ENCODE assay signal across 21 cellular contexts in the genomic region with DNA sequence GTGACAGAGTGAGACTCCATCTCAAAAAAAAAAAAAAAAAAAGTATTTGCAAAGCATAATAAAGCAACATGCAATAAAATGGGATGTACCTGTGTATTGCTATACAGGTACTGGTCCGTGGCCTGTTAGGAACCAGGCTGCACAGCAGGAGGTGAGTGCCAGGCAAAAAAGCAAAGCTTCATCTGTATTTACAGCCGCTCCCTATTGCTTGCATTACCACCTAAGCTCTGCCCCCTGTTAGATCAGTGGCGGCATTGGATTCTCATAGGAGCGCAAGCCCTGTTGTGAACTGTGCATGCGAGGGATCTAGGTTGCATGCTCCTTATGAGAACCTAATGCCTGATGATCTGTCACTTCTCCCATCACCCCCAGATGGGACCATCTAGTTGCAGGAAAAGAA.
DNase-seq lines count a peak whose midpoint lies in the region; ATAC-seq and TF ChIP-seq lines count a peak whose summit lies in the region.
"Had no signal": no experiment of that assay in that cellular context is flagged by ENCODE, and none has a peak within 500 bp of the region (broad histone marks: within the 10 kb centered on the region; RNA-seq: fewer than 3 reads in every experiment).

No MANE protein-coding gene starts in this region.

- no peak for DNase-seq in CD4-positive, CD25-positive, alpha-beta regulatory T cell
- DNase-seq in effector memory CD8-positive, alpha-beta T cell = no peak
- no peak for DNase-seq in natural killer cell treated with Interleukin-12 subunit alpha and Interleukin-12 subunit beta and Interleukin-15 and Interleukin-18, amount 100 ng/mL, for 72 hours (ENCODE audit: low spot score)
- no peak for DNase-seq in inferior parietal cortex (ENCODE audit: extremely low spot score)
- DNase-seq: 8988T; ACHN; AML-193; BE2C; Calu3; CD4-positive, alpha-beta memory T cell; COR-L47; DMS53; DMS79 treated with DMSO at 0.1 percent for 48 hours; GM23248; H9 had no signal

- H3K27ac Mint-ChIP-seq in CD4-positive, CD25-positive, alpha-beta regulatory T cell = peak overlapping the region in 2 of 3 donors; percentile 78 to 82
- H3K27ac Mint-ChIP-seq in effector memory CD8-positive, alpha-beta T cell = peak overlapping the region; percentile 91 to 97
- H3K27ac Mint-ChIP-seq in natural killer cell treated with Interleukin-12 subunit alpha and Interleukin-12 subunit beta and Interleukin-15 and Interleukin-18, amount 100 ng/mL, for 72 hours = peak overlapping the region; percentile 58 to 77

- peaks cover 39 to 82% (median 63%) of the 10 kb centered on the region in 4 donors for H3K4me1 Mint-ChIP-seq in CD4-positive, CD25-positive, alpha-beta regulatory T cell
- H3K4me1 Mint-ChIP-seq in effector memory CD8-positive, alpha-beta T cell (ENCODE audit: low read depth in 2 of 2) = peaks cover 39 to 60% of the 10 kb centered on the region in 2 donors
- peaks cover 50 to 59% of the 10 kb centered on the region in 2 donors for H3K4me1 Mint-ChIP-seq in natural killer cell treated with Interleukin-12 subunit alpha and Interleukin-12 subunit beta and Interleukin-15 and Interleukin-18, amount 100 ng/mL, for 72 hours (ENCODE audit: low read depth in 2 of 2)
- H3K4me1 Mint-ChIP-seq: CD14-positive monocyte had no signal

- no peaks in the 10 kb centered on the region for H3K27me3 Mint-ChIP-seq in CD4-positive, CD25-positive, alpha-beta regulatory T cell
- no peaks in the 10 kb centered on the region for H3K27me3 Mint-ChIP-seq in effector memory CD8-positive, alpha-beta T cell
- no peaks in the 10 kb centered on the region for H3K27me3 Mint-ChIP-seq in natural killer cell treated with Interleukin-12 subunit alpha and Interleukin-12 subunit beta and Interleukin-15 and Interleukin-18, amount 100 ng/mL, for 72 hours
- H3K27me3 Mint-ChIP-seq: CD4-positive, alpha-beta memory T cell had no signal

- POLR2A ChIA-PET in HEK293 (lab: Yijun Ruan, JAX) = no interaction called here

- no peaks in the 10 kb centered on the region for H3K9me3 ChIP-seq in CD4-positive, CD25-positive, alpha-beta regulatory T cell (ENCODE audit: control insufficient read depth in 2 of 2, low read length in 2 of 2)
- no peaks in the 10 kb centered on the region for H3K9me3 ChIP-seq in HEK293 (ENCODE audit: control insufficient read depth, insufficient read depth, low read depth, low read length)
- H3K9me3 ChIP-seq: BE2C had no signal

- peaks cover 26% of the 10 kb centered on the region for H3K4me1 ChIP-seq in CD4-positive, CD25-positive, alpha-beta regulatory T cell (ENCODE audit: control insufficient read depth, insufficient read depth, low read length, poor library complexity, severe bottlenecking)
- H3K4me1 ChIP-seq in HEK293 (ENCODE audit: control insufficient read depth, insufficient read depth, low read length) = peaks cover 11% of the 10 kb centered on the region
- H3K4me1 ChIP-seq: BE2C had no signal

- peaks cover 0 to 4% (median 0%) of the 10 kb centered on the region in 7 donors for H3K9me3 Mint-ChIP-seq in CD4-positive, CD25-positive, alpha-beta regulatory T cell
- H3K9me3 Mint-ChIP-seq in effector memory CD8-positive, alpha-beta T cell = no peaks in the 10 kb centered on the region
- no peaks in the 10 kb centered on the region for H3K9me3 Mint-ChIP-seq in natural killer cell treated with Interleukin-12 subunit alpha and Interleukin-12 subunit beta and Interleukin-15 and Interleukin-18, amount 100 ng/mL, for 72 hours

- H3K36me3 ChIP-seq in CD4-positive, CD25-positive, alpha-beta regulatory T cell (ENCODE audit: control insufficient read depth, insufficient read depth, low read length) = peaks cover 41% of the 10 kb centered on the region
- H3K36me3 ChIP-seq in HEK293 (ENCODE audit: control insufficient read depth in 2 of 2, insufficient read depth in 1 of 2, low read length in 2 of 2) = peaks cover 4 to 48% of the 10 kb centered on the region in 2 experiments

- H3K36me3 Mint-ChIP-seq in CD4-positive, CD25-positive, alpha-beta regulatory T cell = peaks cover 52% of the 10 kb centered on the region
- peaks cover 20% of the 10 kb centered on the region for H3K36me3 Mint-ChIP-seq in effector memory CD8-positive, alpha-beta T cell (ENCODE audit: insufficient read depth)
- peaks cover 45% of the 10 kb centered on the region for H3K36me3 Mint-ChIP-seq in natural killer cell treated with Interleukin-12 subunit alpha and Interleukin-12 subunit beta and Interleukin-15 and Interleukin-18, amount 100 ng/mL, for 72 hours

- TF ChIP-seq CTCF in HEK293 (tag by site-specific recombination; IDR thresholded peaks at IDR 0.05) = no peak

- no peak for ATAC-seq in CD4-positive, CD25-positive, alpha-beta regulatory T cell (ENCODE audit: low read depth in 2 of 2)
- no peak for ATAC-seq in effector memory CD8-positive, alpha-beta T cell (replicated peaks)
- no peak for ATAC-seq in natural killer cell treated with Interleukin-12 subunit alpha and Interleukin-12 subunit beta and Interleukin-15 and Interleukin-18, amount 100 ng/mL, for 72 hours
- ATAC-seq in HG03025 (IDR thresholded peaks at IDR 0.05; ENCODE audit: low FRiP score, unreplicated experiment) (no peak), HG03439 (IDR thresholded peaks at IDR 0.05; ENCODE audit: unreplicated experiment) (no peak)
- ATAC-seq: A549 had no signal

- CTCF ChIA-PET in HEK293 (lab: Yijun Ruan, JAX) = no interaction called here

- H3K4me3 ChIP-seq in CD4-positive, CD25-positive, alpha-beta regulatory T cell (ENCODE audit: low read depth, low read length) = no peak overlapping the region
- no peak overlapping the region for H3K4me3 ChIP-seq in HEK293 (ENCODE audit: low read depth, low read length)
- H3K4me3 ChIP-seq: A549; BLaER1 treated with 17β-estradiol and CSF1 and Interleukin-3, amounts not matched to agents 10 nM and 100 nM; GM23248 had no signal

- H3K27me3 ChIP-seq in CD4-positive, CD25-positive, alpha-beta regulatory T cell (ENCODE audit: control insufficient read depth, insufficient read depth, low read length) = no peaks in the 10 kb centered on the region
- H3K27me3 ChIP-seq: BE2C; BLaER1 treated with 17β-estradiol and CSF1 and Interleukin-3, amounts not matched to agents 10 nM and 100 nM had no signal

- no peak overlapping the region for H3K27ac ChIP-seq in CD4-positive, CD25-positive, alpha-beta regulatory T cell (ENCODE audit: insufficient read depth, low read length, poor library complexity, severe bottlenecking)
- no peak overlapping the region for H3K27ac ChIP-seq in HEK293 (ENCODE audit: extremely low read depth, low read depth, low read length)
- H3K27ac ChIP-seq: A549; BLaER1 treated with 17β-estradiol and CSF1 and Interleukin-3, amounts not matched to agents 10 nM and 100 nM; GM23248 had no signal

- peak overlapping the region in 1 of 4 donors; percentile 58 for H3K4me3 Mint-ChIP-seq in CD4-positive, CD25-positive, alpha-beta regulatory T cell
- peak overlapping the region in 1 of 2 donors; percentile 13 for H3K4me3 Mint-ChIP-seq in effector memory CD8-positive, alpha-beta T cell
- no peak overlapping the region for H3K4me3 Mint-ChIP-seq in natural killer cell treated with Interleukin-12 subunit alpha and Interleukin-12 subunit beta and Interleukin-15 and Interleukin-18, amount 100 ng/mL, for 72 hours
- H3K4me3 Mint-ChIP-seq: CD14-positive monocyte, H9 had no signal

TF ChIP-seq in HEK293, 187 proteins besides CTCF, POLR2A, EP300 and RAD21:
- TF ChIP-seq ZNF747 (tag by site-specific recombination; IDR thresholded peaks at IDR 0.05) (no peak), ZNF610 (tag by site-specific recombination; IDR thresholded peaks at IDR 0.05; ENCODE audit: borderline replicate concordance) (peak; percentile 100), ZNF391 (tag by site-specific recombination; IDR thresholded peaks at IDR 0.05; ENCODE audit: borderline replicate concordance, low read depth) (no peak)
